13 cellular contexts compared by ENCODE assay signal in genomic region chrX:67781132-67781531, GRCh38.
A peak's percentile ranks its signal among the peaks of the same experiment; 100 is the strongest.
DNase-seq lines count a peak whose midpoint lies in the region; ATAC-seq and TF ChIP-seq lines count a peak whose summit lies in the region.
"Had no signal": no experiment of that assay in that cellular context is flagged by ENCODE, and none has a peak within 500 bp of the region (broad histone marks: within the 10 kb centered on the region; RNA-seq: fewer than 3 reads in every experiment).

No MANE protein-coding gene starts in this region.

- H3K36me3 ChIP-seq in adrenal gland (replicated peaks in 1 of 2) (no peaks in the 10 kb centered on the region), cardiac muscle cell (no peaks in the 10 kb centered on the region), gastrocnemius medialis (no peaks in the 10 kb centered on the region)
- no peaks in the 10 kb centered on the region for H3K36me3 ChIP-seq in effector memory CD4-positive, alpha-beta T cell (ENCODE audit: control insufficient read depth, insufficient read depth, low read length)

- H3K27me3 Mint-ChIP-seq in activated CD4-positive, alpha-beta T cell treated with anti-CD3 and anti-CD28 coated beads, Interleukin-2, amount 10 ng/mL, durations not matched to agents 24 days and 14 days = no peaks in the 10 kb centered on the region
- H3K27me3 Mint-ChIP-seq: naive thymus-derived CD8-positive, alpha-beta T cell had no signal

- no peak overlapping the region for H3K4me3 Mint-ChIP-seq in activated CD4-positive, alpha-beta T cell treated with anti-CD3 and anti-CD28 coated beads, Interleukin-2, amount 10 ng/mL, durations not matched to agents 24 days and 14 days
- H3K4me3 Mint-ChIP-seq: naive thymus-derived CD8-positive, alpha-beta T cell had no signal

- intact Hi-C loops in adrenal gland (cut with DNase I) (no loop called here), gastrocnemius medialis (cut with DNase I; ENCODE audit: low total_unique reads) (loop anchor here (1.0 to 5.0 kb wide), 2 partner anchors 57 to 234 kb away; no protein-coding TSS in a partner anchor)
- intact Hi-C loops in activated CD4-positive, alpha-beta T cell treated with anti-CD3 and anti-CD28 coated beads, Interleukin-2, amount 10 ng/mL, durations not matched to agents 24 days and 14 days (cut with micrococcal nuclease) = no loop called here

- ATAC-seq in gastrocnemius medialis = peak; percentile 65 to 70
- no peak for ATAC-seq in GM19397 (IDR thresholded peaks at IDR 0.05; ENCODE audit: unreplicated experiment)
- ATAC-seq: naive thymus-derived CD8-positive, alpha-beta T cell had no signal

- H3K27me3 ChIP-seq in adrenal gland = no peaks in the 10 kb centered on the region
- H3K27me3 ChIP-seq in cardiac muscle cell = no peaks in the 10 kb centered on the region
- no peaks in the 10 kb centered on the region for H3K27me3 ChIP-seq in gastrocnemius medialis
- H3K27me3 ChIP-seq in effector memory CD4-positive, alpha-beta T cell (replicated peaks; ENCODE audit: control insufficient read depth, insufficient read depth, low read length, poor library complexity, severe bottlenecking) = no peaks in the 10 kb centered on the region

- H3K9me3 ChIP-seq in adrenal gland (replicated peaks in 1 of 3) = no peaks in the 10 kb centered on the region
- H3K9me3 ChIP-seq in cardiac muscle cell (ENCODE audit: low read depth) = no peaks in the 10 kb centered on the region
- H3K9me3 ChIP-seq in gastrocnemius medialis = no peaks in the 10 kb centered on the region
- H3K9me3 ChIP-seq in effector memory CD4-positive, alpha-beta T cell (ENCODE audit: control insufficient read depth, low read length) = no peaks in the 10 kb centered on the region

- H3K4me1 ChIP-seq in adrenal gland (replicated peaks in 1 of 2) = peaks cover 7 to 11% of the 10 kb centered on the region in 2 donors
- peaks cover 15% of the 10 kb centered on the region for H3K4me1 ChIP-seq in cardiac muscle cell (ENCODE audit: low read depth)
- peaks cover 35 to 44% of the 10 kb centered on the region in 2 donors for H3K4me1 ChIP-seq in gastrocnemius medialis
- H3K4me1 ChIP-seq in effector memory CD4-positive, alpha-beta T cell (ENCODE audit: control insufficient read depth, insufficient read depth, low read length, poor library complexity, severe bottlenecking) = no peaks in the 10 kb centered on the region

- H3K27ac Mint-ChIP-seq in activated CD4-positive, alpha-beta T cell treated with anti-CD3 and anti-CD28 coated beads, Interleukin-2, amount 10 ng/mL, durations not matched to agents 24 days and 14 days = no peak overlapping the region
- H3K27ac Mint-ChIP-seq: naive thymus-derived CD8-positive, alpha-beta T cell had no signal

- H3K27ac ChIP-seq in adrenal gland = peak overlapping the region in 4 of 5 donors; percentile 68 to 90 (median 82)
- H3K27ac ChIP-seq in cardiac muscle cell = peak overlapping the region; percentile 79
- H3K27ac ChIP-seq in gastrocnemius medialis = peak overlapping the region; percentile 78 to 88 (median 82)
- H3K27ac ChIP-seq in effector memory CD4-positive, alpha-beta T cell (ENCODE audit: insufficient read depth, low read length, poor library complexity, severe bottlenecking) = no peak overlapping the region

- TF ChIP-seq POLR2A in adrenal gland (IDR thresholded peaks at IDR 0.05) = no peak
- TF ChIP-seq POLR2A in gastrocnemius medialis (IDR thresholded peaks at IDR 0.05) = no peak

- WGBS in adrenal gland, 4 donors = 17 to 44% (median 26%) methylated on average over 1 to 3 of the region's 3 CpGs

- no peaks in the 10 kb centered on the region for H3K9me3 Mint-ChIP-seq in activated CD4-positive, alpha-beta T cell treated with anti-CD3 and anti-CD28 coated beads, Interleukin-2, amount 10 ng/mL, durations not matched to agents 24 days and 14 days

- no peaks in the 10 kb centered on the region for H3K36me3 Mint-ChIP-seq in activated CD4-positive, alpha-beta T cell treated with anti-CD3 and anti-CD28 coated beads, Interleukin-2, amount 10 ng/mL, durations not matched to agents 24 days and 14 days (ENCODE audit: low read depth)
- H3K36me3 Mint-ChIP-seq: naive thymus-derived CD8-positive, alpha-beta T cell had no signal

- DNase-seq in H4 (ENCODE audit: low spot score) (peak; percentile 53), adrenal gland (peak in 6 of 7 donors; percentile 13 to 50 (median 24)), cardiac muscle cell (ENCODE audit: low read depth in 1 of 2, low spot score in 1 of 2) (no peak), gastrocnemius medialis (peak in 1 of 2 donors; percentile 63), OCI-M2 (lab: John Stamatoyannopoulos, UW; ENCODE audit: unreplicated experiment) (no peak)
- DNase-seq in activated CD4-positive, alpha-beta T cell treated with anti-CD3 and anti-CD28 coated beads, Interleukin-2, amount 10 ng/mL, durations not matched to agents 24 days and 14 days = no peak
- no peak for DNase-seq in effector memory CD4-positive, alpha-beta T cell
- DNase-seq: DMS79 treated with DMSO at 0.1 percent for 48 hours; naive thymus-derived CD8-positive, alpha-beta T cell; NCI-H187; SHP77 treated with DMSO at 0.1 percent for 48 hours; stimulated activated CD4-positive, alpha-beta T cell treated with anti-CD3 and anti-CD28 coated beads, Interleukin-4, amount 100 ng/mL, for 24 hours had no signal

- TF ChIP-seq CTCF in adrenal gland (IDR thresholded peaks at IDR 0.05) = peak in 5 of 6 experiments; percentile 24 to 44 (median 36)
- TF ChIP-seq CTCF in cardiac muscle cell (IDR thresholded peaks at IDR 0.05; ENCODE audit: low read depth, low read length) = peak; percentile 56
- TF ChIP-seq CTCF in gastrocnemius medialis (IDR thresholded peaks at IDR 0.05 in 4 of 5, conservative IDR thresholded peaks at IDR 0.05 in 1 of 5) = peak; percentile 26 to 61 (median 37)

- in situ Hi-C loops in gastrocnemius medialis (cut with MboI; ENCODE audit: low sequenced_read_pairs in 4 of 4) = no loop called here

- H3K4me3 ChIP-seq in adrenal gland (peak overlapping the region in 1 of 4 donors; percentile 7), cardiac muscle cell (no peak overlapping the region), gastrocnemius medialis (peak overlapping the region in 1 of 4 donors; percentile 16)
- no peak overlapping the region for H3K4me3 ChIP-seq in effector memory CD4-positive, alpha-beta T cell (ENCODE audit: insufficient read depth, low read depth, low read length, poor library complexity, severe bottlenecking)

- no peaks in the 10 kb centered on the region for H3K4me1 Mint-ChIP-seq in activated CD4-positive, alpha-beta T cell treated with anti-CD3 and anti-CD28 coated beads, Interleukin-2, amount 10 ng/mL, durations not matched to agents 24 days and 14 days

Comparison
In these comparisons a context has a peak if more than half of its experiments do, and no peak if none do; other contexts are left out.
1. DNase-seq: peak in H4 (single experiment) and adrenal gland (6 of 7); none in cardiac muscle cell (0 of 2), activated CD4-positive, alpha-beta T cell treated with anti-CD3 and anti-CD28 coated beads, Interleukin-2, amount 10 ng/mL, durations not matched to agents 24 days and 14 days (single experiment), OCI-M2 (single experiment) and effector memory CD4-positive, alpha-beta T cell (0 of 3).
2. Peak in every context shown above with its lines, with median percentiles within 50 percentile points of each other: CTCF ChIP-seq.